Comparison of ENCODE assay signal across 17 cellular contexts in the genomic region with DNA sequence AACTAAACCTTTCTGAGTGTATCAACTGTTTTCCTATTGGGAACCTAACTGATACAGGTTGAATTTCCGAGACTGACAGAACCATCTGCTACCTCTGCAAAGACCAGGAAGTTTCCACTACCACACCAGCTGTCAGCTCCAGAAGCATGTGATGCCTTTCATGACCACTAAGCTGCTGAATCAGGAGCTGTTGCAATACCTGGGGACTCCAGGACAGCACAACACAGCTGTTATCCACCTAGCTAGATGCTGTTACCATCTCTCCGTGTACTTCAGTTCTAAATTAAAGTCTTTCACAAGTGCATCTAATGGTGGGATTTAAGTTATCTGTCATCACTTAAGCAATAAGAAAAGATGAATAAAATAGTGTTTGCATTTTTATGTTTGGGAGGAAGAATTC.
DNase-seq lines count a peak whose midpoint lies in the region; ATAC-seq, FAIRE-seq and TF ChIP-seq lines count a peak whose summit lies in the region.
"Had no signal": no experiment of that assay in that cellular context is flagged by ENCODE, and none has a peak within 500 bp of the region (broad histone marks: within the 10 kb centered on the region; RNA-seq: fewer than 3 reads in every experiment).

No MANE protein-coding gene starts in this region.

- FAIRE-seq in D721Med (lab: Jason Lieb, UNC) = peak; percentile 92

- CTCF ChIA-PET in activated naive CD4-positive, alpha-beta T cell treated with anti-CD3 and anti-CD28 coated beads for 36 hours (lab: Charles Lee) = no interaction called here

- intact Hi-C loops in activated naive CD4-positive, alpha-beta T cell treated with anti-CD3 and anti-CD28 coated beads for 36 hours (cut with micrococcal nuclease) = no loop called here

- ATAC-seq in GM19328 (IDR thresholded peaks at IDR 0.05; ENCODE audit: unreplicated experiment) = no peak
- ATAC-seq: heart right ventricle, psoas muscle had no signal

- H3K27ac Mint-ChIP-seq in activated naive CD4-positive, alpha-beta T cell treated with anti-CD3 and anti-CD28 coated beads for 36 hours = no peak overlapping the region
- H3K27ac Mint-ChIP-seq: activated T-helper 2 cell treated with anti-CD3 and anti-CD28 coated beads, Interferon-gamma antibody, Interleukin-2, Interleukin-4, amounts not matched to agents 10 μg/mL and 5 μg/mL and 100 μg/mL, durations not matched to agents 14 hours and 24 hours and 36 hours; B cell had no signal

- H3K4me1 Mint-ChIP-seq in activated naive CD4-positive, alpha-beta T cell treated with anti-CD3 and anti-CD28 coated beads for 36 hours (ENCODE audit: low read depth) = no peaks in the 10 kb centered on the region
- H3K4me1 Mint-ChIP-seq: B cell had no signal

- no peaks in the 10 kb centered on the region for H3K27me3 Mint-ChIP-seq in activated naive CD4-positive, alpha-beta T cell treated with anti-CD3 and anti-CD28 coated beads for 36 hours (ENCODE audit: low read depth)
- H3K27me3 Mint-ChIP-seq: B cell had no signal

- DNase-seq in D721Med (ENCODE audit: insufficient read length, low spot score) (no peak), HT-29 (ENCODE audit: low spot score) (peak; percentile 19), NOMO-1 treated with DMSO at 0.1 percent for 48 hours (lab: John Stamatoyannopoulos, UW; ENCODE audit: unreplicated experiment) (peak; percentile 23), iPS DF 19.7 (ENCODE audit: low read depth, low spot score) (peak; percentile 50), dedifferentiated amniotic fluid mesenchymal stem cell (ENCODE audit: extremely low spot score) (no peak)
- no peak for DNase-seq in activated naive CD4-positive, alpha-beta T cell treated with anti-CD3 and anti-CD28 coated beads for 36 hours
- DNase-seq in activated CD8-positive, alpha-beta memory T cell treated with anti-CD3 and anti-CD28 coated beads, Interleukin-2, amount 50 U/mL, for 48 hours = no peak
- DNase-seq: brain microvascular endothelial cell; heart right ventricle; midbrain; NCI-H2081 treated with DMSO at 0.1 percent for 48 hours; psoas muscle; Right ventricle myocardium superior; stimulated activated naive CD4-positive, alpha-beta T cell had no signal

- H3K4me3 Mint-ChIP-seq in activated naive CD4-positive, alpha-beta T cell treated with anti-CD3 and anti-CD28 coated beads for 36 hours = no peak overlapping the region
- H3K4me3 Mint-ChIP-seq: B cell had no signal

- no peak for TF ChIP-seq CTCF in D721Med (IDR thresholded peaks at IDR 0.05; ENCODE audit: insufficient read depth, missing control alignments)

- H3K36me3 Mint-ChIP-seq in activated naive CD4-positive, alpha-beta T cell treated with anti-CD3 and anti-CD28 coated beads for 36 hours (ENCODE audit: low read depth) = no peaks in the 10 kb centered on the region

- H3K9me3 Mint-ChIP-seq in activated naive CD4-positive, alpha-beta T cell treated with anti-CD3 and anti-CD28 coated beads for 36 hours = peaks cover 4% of the 10 kb centered on the region

Comparison
In these comparisons a context has a peak if more than half of its experiments do, and no peak if none do; other contexts are left out.
1. DNase-seq: peak in HT-29 (single experiment), NOMO-1 treated with DMSO at 0.1 percent for 48 hours (single experiment) and iPS DF 19.7 (single experiment); none in D721Med (single experiment), activated naive CD4-positive, alpha-beta T cell treated with anti-CD3 and anti-CD28 coated beads for 36 hours (single experiment), dedifferentiated amniotic fluid mesenchymal stem cell (single experiment) and activated CD8-positive, alpha-beta memory T cell treated with anti-CD3 and anti-CD28 coated beads, Interleukin-2, amount 50 U/mL, for 48 hours (single experiment).